In the genomic region with DNA sequence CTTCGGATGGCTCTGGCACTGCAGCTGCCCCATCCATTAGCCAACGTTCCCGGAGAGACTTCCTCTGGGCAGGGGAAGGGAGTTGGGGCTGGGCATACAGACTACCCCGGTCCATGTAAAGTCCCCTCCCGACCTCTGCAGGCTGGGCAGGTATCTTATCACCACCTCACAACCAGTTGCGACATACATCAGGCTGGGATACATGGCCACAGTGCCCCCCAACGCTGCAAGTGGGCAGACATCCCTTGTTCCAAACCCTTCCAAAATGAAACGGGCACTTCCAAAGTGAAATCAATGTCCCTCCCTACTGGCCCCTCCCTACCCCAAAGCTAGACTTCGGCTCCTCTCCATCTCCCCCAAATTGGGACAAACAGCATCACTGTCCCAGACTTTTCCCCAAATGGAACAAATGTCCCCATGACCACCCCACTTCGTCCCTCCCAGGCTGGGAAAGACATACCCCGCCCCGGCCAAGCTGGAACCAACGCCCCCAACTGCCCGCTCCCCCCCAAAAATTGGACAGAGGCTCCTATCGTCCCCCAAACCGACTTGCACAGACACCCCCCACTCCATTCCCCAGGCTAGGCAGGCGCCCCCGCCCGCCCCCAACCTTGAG, we compare ENCODE assay signal across 11 cellular contexts. TPM values are rescaled to one million over a fixed set of nuclear protein-coding genes. Genes with fewer than 3 reads are reported as not detected.
DNase-seq lines count a peak whose midpoint lies in the region; ATAC-seq and TF ChIP-seq lines count a peak whose summit lies in the region.
"Had no signal": no experiment of that assay in that cellular context is flagged by ENCODE, and none has a peak within 500 bp of the region (broad histone marks: within the 10 kb centered on the region; RNA-seq: fewer than 3 reads in every experiment).

No MANE protein-coding gene starts in this region.

- CTCF ChIA-PET in activated CD4-positive, alpha-beta T cell treated with anti-CD3 and anti-CD28 coated beads for 36 hours (lab: Charles Lee) = interaction anchor here (1.8 to 4.8 kb wide), 4 partner anchors 9 to 177 kb away, joined by 4 to 35 read pairs (median 8); a partner anchor contains a TSS

- peaks cover 16% of the 10 kb centered on the region for H3K27me3 ChIP-seq in hepatocyte

- no peaks in the 10 kb centered on the region for H3K9me3 ChIP-seq in hepatocyte (ENCODE audit: low read depth)

- no peak for DNase-seq in activated CD4-positive, alpha-beta T cell treated with anti-CD3 and anti-CD28 coated beads, Interleukin-2, amount 10 ng/mL, durations not matched to agents 24 days and 14 days
- DNase-seq in activated CD4-positive, alpha-beta T cell treated with anti-CD3 and anti-CD28 coated beads for 36 hours = no peak
- no peak for DNase-seq in hepatocyte (ENCODE audit: low spot score)
- DNase-seq in stimulated activated effector memory CD8-positive, alpha-beta T cell treated with anti-CD3 and anti-CD28 coated beads, Interleukin-12 subunit alpha, Interleukin-12 subunit beta, amount 100 ng/mL, for 72 hours (ENCODE audit: low spot score in 2 of 2) = no peak
- DNase-seq in DMS53 (lab: John Stamatoyannopoulos, UW) = no peak
- no peak for DNase-seq in RKO (ENCODE audit: low spot score)
- DNase-seq: NK-92 treated with Interleukin-12 subunit alpha and Interleukin-12 subunit beta, amount 100 ng/mL, for 24 hours; stimulated activated CD4-positive, alpha-beta T cell treated with anti-CD3 and anti-CD28 coated beads, Interleukin-2, amount 100 ng/mL, for 48 hours had no signal

- H2AFZ ChIP-seq in hepatocyte = no peak overlapping the region

- POLR2A ChIA-PET in activated CD4-positive, alpha-beta T cell treated with anti-CD3 and anti-CD28 coated beads for 36 hours (lab: Charles Lee) = interaction anchor here (0.7 kb wide), 1 partner anchor 223 kb away, joined by 3 read pairs; no protein-coding TSS in a partner anchor

- H3K4me1 ChIP-seq in hepatocyte (ENCODE audit: insufficient read depth) = peaks cover 5% of the 10 kb centered on the region

- no peaks in the 10 kb centered on the region for H3K9me2 ChIP-seq in hepatocyte (replicated peaks; ENCODE audit: insufficient read depth)

- H3K27me3 Mint-ChIP-seq in activated CD4-positive, alpha-beta T cell treated with anti-CD3 and anti-CD28 coated beads, Interleukin-2, amount 10 ng/mL, durations not matched to agents 24 days and 14 days = peaks cover 40% of the 10 kb centered on the region
- peaks cover 31% of the 10 kb centered on the region for H3K27me3 Mint-ChIP-seq in activated CD4-positive, alpha-beta T cell treated with anti-CD3 and anti-CD28 coated beads for 36 hours

- no peak for TF ChIP-seq CTCF in hepatocyte (IDR thresholded peaks at IDR 0.05; ENCODE audit: poor library complexity)

- H3K27ac Mint-ChIP-seq in activated CD4-positive, alpha-beta T cell treated with anti-CD3 and anti-CD28 coated beads, Interleukin-2, amount 10 ng/mL, durations not matched to agents 24 days and 14 days = no peak overlapping the region
- H3K27ac Mint-ChIP-seq in activated CD4-positive, alpha-beta T cell treated with anti-CD3 and anti-CD28 coated beads for 36 hours = no peak overlapping the region
- no peak overlapping the region for H3K27ac Mint-ChIP-seq in stimulated activated effector memory CD8-positive, alpha-beta T cell treated with anti-CD3 and anti-CD28 coated beads, Interleukin-12 subunit alpha, Interleukin-12 subunit beta, amount 100 ng/mL, for 72 hours

- H3K4me3 Mint-ChIP-seq in activated CD4-positive, alpha-beta T cell treated with anti-CD3 and anti-CD28 coated beads, Interleukin-2, amount 10 ng/mL, durations not matched to agents 24 days and 14 days = peak overlapping the region; percentile 61
- H3K4me3 Mint-ChIP-seq in activated CD4-positive, alpha-beta T cell treated with anti-CD3 and anti-CD28 coated beads for 36 hours = no peak overlapping the region
- H3K4me3 Mint-ChIP-seq in stimulated activated effector memory CD8-positive, alpha-beta T cell treated with anti-CD3 and anti-CD28 coated beads, Interleukin-12 subunit alpha, Interleukin-12 subunit beta, amount 100 ng/mL, for 72 hours = peak overlapping the region; percentile 67

- peaks cover 20% of the 10 kb centered on the region for H3K36me3 Mint-ChIP-seq in activated CD4-positive, alpha-beta T cell treated with anti-CD3 and anti-CD28 coated beads, Interleukin-2, amount 10 ng/mL, durations not matched to agents 24 days and 14 days (ENCODE audit: low read depth)
- peaks cover 13% of the 10 kb centered on the region for H3K36me3 Mint-ChIP-seq in activated CD4-positive, alpha-beta T cell treated with anti-CD3 and anti-CD28 coated beads for 36 hours (ENCODE audit: low read depth)
- H3K36me3 Mint-ChIP-seq in stimulated activated effector memory CD8-positive, alpha-beta T cell treated with anti-CD3 and anti-CD28 coated beads, Interleukin-12 subunit alpha, Interleukin-12 subunit beta, amount 100 ng/mL, for 72 hours = peaks cover 14% of the 10 kb centered on the region

- no peaks in the 10 kb centered on the region for H4K20me1 ChIP-seq in hepatocyte (ENCODE audit: insufficient read depth, poor library complexity, severe bottlenecking)

- no peak overlapping the region for H3K27ac ChIP-seq in hepatocyte

- H3K4me3 ChIP-seq in hepatocyte = peak overlapping the region; percentile 29

- H3K9me3 Mint-ChIP-seq in activated CD4-positive, alpha-beta T cell treated with anti-CD3 and anti-CD28 coated beads, Interleukin-2, amount 10 ng/mL, durations not matched to agents 24 days and 14 days = no peaks in the 10 kb centered on the region
- peaks cover 4% of the 10 kb centered on the region for H3K9me3 Mint-ChIP-seq in activated CD4-positive, alpha-beta T cell treated with anti-CD3 and anti-CD28 coated beads for 36 hours (ENCODE audit: low read depth)
- no peaks in the 10 kb centered on the region for H3K9me3 Mint-ChIP-seq in stimulated activated effector memory CD8-positive, alpha-beta T cell treated with anti-CD3 and anti-CD28 coated beads, Interleukin-12 subunit alpha, Interleukin-12 subunit beta, amount 100 ng/mL, for 72 hours

- H3K4me1 Mint-ChIP-seq in activated CD4-positive, alpha-beta T cell treated with anti-CD3 and anti-CD28 coated beads, Interleukin-2, amount 10 ng/mL, durations not matched to agents 24 days and 14 days = peaks cover 27% of the 10 kb centered on the region
- peaks cover 16% of the 10 kb centered on the region for H3K4me1 Mint-ChIP-seq in activated CD4-positive, alpha-beta T cell treated with anti-CD3 and anti-CD28 coated beads for 36 hours
- H3K4me1 Mint-ChIP-seq in stimulated activated effector memory CD8-positive, alpha-beta T cell treated with anti-CD3 and anti-CD28 coated beads, Interleukin-12 subunit alpha, Interleukin-12 subunit beta, amount 100 ng/mL, for 72 hours = peaks cover 45% of the 10 kb centered on the region

- H3K79me2 ChIP-seq in hepatocyte = no peaks in the 10 kb centered on the region

- intact Hi-C loops in activated CD4-positive, alpha-beta T cell treated with anti-CD3 and anti-CD28 coated beads, Interleukin-2, amount 10 ng/mL, durations not matched to agents 24 days and 14 days (cut with micrococcal nuclease) = loop anchor here (5.0 kb wide), 1 partner anchor 175 kb away; no protein-coding TSS in a partner anchor
- intact Hi-C loops in activated CD4-positive, alpha-beta T cell treated with anti-CD3 and anti-CD28 coated beads for 36 hours (cut with DNase I, micrococcal nuclease) = loop anchor here in 1 of 2 experiments (5.0 kb wide), 1 partner anchor 175 kb away; no protein-coding TSS in a partner anchor

- no peak for ATAC-seq in activated CD4-positive, alpha-beta T cell treated with anti-CD3 and anti-CD28 coated beads for 36 hours
- peak; percentile 8 for ATAC-seq in SK-N-SH treated with all-trans-retinoic acid at 6 μM for 48 hours
- no peak for ATAC-seq in stimulated activated effector memory CD8-positive, alpha-beta T cell treated with anti-CD3 and anti-CD28 coated beads, Interleukin-12 subunit alpha, Interleukin-12 subunit beta, amount 100 ng/mL, for 72 hours
- no peak for ATAC-seq in GM19328 (IDR thresholded peaks at IDR 0.05; ENCODE audit: unreplicated experiment)
- ATAC-seq: left lobe of liver had no signal

- H3K36me3 ChIP-seq in hepatocyte (replicated peaks; ENCODE audit: insufficient read depth, low read depth) = no peaks in the 10 kb centered on the region

- WGBS in hepatocyte (ENCODE audit: low lambda C conversion rate, missing lambda C conversion rate) = 24% methylated on average over 17 of the region's 19 CpGs

- H3K4me2 ChIP-seq in hepatocyte = peak overlapping the region; percentile 81

TF ChIP-seq in SK-N-SH treated with all-trans-retinoic acid at 6 μM for 48 hours, 23 proteins besides CTCF, POLR2A, EP300 and RAD21:
- no peak for TF ChIP-seq TCF4 (CRISPR knock-in tag; IDR thresholded peaks at IDR 0.05; ENCODE audit: borderline replicate concordance)

RNA-seq across cellular contexts. Expression of a gene that starts 5.0 kb away (rescaled TPM):
- 0.28 TPM in 1 of 2 replicates, not detected in the other for total RNA-seq in activated CD4-positive, alpha-beta T cell treated with anti-CD3 and anti-CD28 coated beads, Interleukin-2, amount 10 ng/mL, durations not matched to agents 24 days and 14 days
- under 1 TPM in 1 of 2 experiments, not detected in 1; 0.16 TPM for total RNA-seq in activated CD4-positive, alpha-beta T cell treated with anti-CD3 and anti-CD28 coated beads for 36 hours
- 2.1 and 2.3 TPM in 2 replicates for total RNA-seq in hepatocyte
- 2.3 and 3.4 TPM in 2 replicates for polyA plus RNA-seq in hepatocyte

RNA-seq across cellular contexts. Expression of a gene that starts 15.7 kb away (rescaled TPM):
- 2.7 and 3.6 TPM in 2 replicates for total RNA-seq in activated CD4-positive, alpha-beta T cell treated with anti-CD3 and anti-CD28 coated beads, Interleukin-2, amount 10 ng/mL, durations not matched to agents 24 days and 14 days
- total RNA-seq in activated CD4-positive, alpha-beta T cell treated with anti-CD3 and anti-CD28 coated beads for 36 hours = 1 to 10 TPM; 1.1 to 1.6 TPM
- total RNA-seq in hepatocyte = 3.7 and 4.9 TPM in 2 replicates
- polyA plus RNA-seq in hepatocyte = 12.5 and 13.1 TPM in 2 replicates

RNA-seq across cellular contexts. Expression of a gene that starts 25.3 kb away (rescaled TPM):
- total RNA-seq in activated CD4-positive, alpha-beta T cell treated with anti-CD3 and anti-CD28 coated beads, Interleukin-2, amount 10 ng/mL, durations not matched to agents 24 days and 14 days = 81.6 and 86.4 TPM in 2 replicates
- total RNA-seq in activated CD4-positive, alpha-beta T cell treated with anti-CD3 and anti-CD28 coated beads for 36 hours = 10 to 100 TPM; 49.8 to 52.0 TPM
- total RNA-seq in hepatocyte = 1.9 and 2.0 TPM in 2 replicates
- polyA plus RNA-seq in hepatocyte = 1.7 and 2.3 TPM in 2 replicates

RNA-seq across cellular contexts. Expression of a gene that starts 28.7 kb away (rescaled TPM):
- 0.54 and 0.58 TPM in 2 replicates for total RNA-seq in activated CD4-positive, alpha-beta T cell treated with anti-CD3 and anti-CD28 coated beads, Interleukin-2, amount 10 ng/mL, durations not matched to agents 24 days and 14 days
- under 1 TPM; 0.21 to 0.39 TPM for total RNA-seq in activated CD4-positive, alpha-beta T cell treated with anti-CD3 and anti-CD28 coated beads for 36 hours
- not detected in 2 replicates for total RNA-seq in hepatocyte
- not detected in 2 replicates for polyA plus RNA-seq in hepatocyte
- total RNA-seq: left lobe of liver had no signal

RNA-seq across cellular contexts. Expression of a gene that starts 28.9 kb away (rescaled TPM):
- total RNA-seq in activated CD4-positive, alpha-beta T cell treated with anti-CD3 and anti-CD28 coated beads, Interleukin-2, amount 10 ng/mL, durations not matched to agents 24 days and 14 days = not detected in 2 replicates
- not detected for total RNA-seq in activated CD4-positive, alpha-beta T cell treated with anti-CD3 and anti-CD28 coated beads for 36 hours
- total RNA-seq in hepatocyte = not detected in 2 replicates
- not detected in 2 replicates for polyA plus RNA-seq in hepatocyte
- total RNA-seq: left lobe of liver had no signal

Comparison
In these comparisons a context has a peak if more than half of its experiments do, and no peak if none do; other contexts are left out.
1. RNA of a gene that starts 25.3 kb away (total RNA-seq): 81.6 to 86.4 TPM in activated CD4-positive, alpha-beta T cell treated with anti-CD3 and anti-CD28 coated beads, Interleukin-2, amount 10 ng/mL, durations not matched to agents 24 days and 14 days and 49.8 to 52.0 TPM in activated CD4-positive, alpha-beta T cell treated with anti-CD3 and anti-CD28 coated beads for 36 hours; 1.9 to 2.0 TPM in hepatocyte; every median in the first group is over 10 times any median in the second.